Comparison of ENCODE assay signal across 11 cellular contexts in genomic region chr1:116540088-116540487, GRCh38. TPM values are rescaled to one million over a fixed set of nuclear protein-coding genes. Genes with fewer than 3 reads are reported as not detected.
DNase-seq lines count a peak whose midpoint lies in the region; ATAC-seq and TF ChIP-seq lines count a peak whose summit lies in the region.
"Had no signal": no experiment of that assay in that cellular context is flagged by ENCODE, and none has a peak within 500 bp of the region (broad histone marks: within the 10 kb centered on the region; RNA-seq: fewer than 3 reads in every experiment).

No MANE protein-coding gene starts in this region.

- H3K4me3 Mint-ChIP-seq in progenitor cell of endocrine pancreas (ENCODE audit: low read depth): no peak overlapping the region

- no peak for TF ChIP-seq CTCF in Loucy (conservative IDR thresholded peaks at IDR 0.05; ENCODE audit: low read length)
- TF ChIP-seq CTCF in esophagus squamous epithelium (IDR thresholded peaks at IDR 0.05): no peak
- no peak for TF ChIP-seq CTCF in progenitor cell of endocrine pancreas (IDR thresholded peaks at IDR 0.05; ENCODE audit: unreplicated experiment)

- H3K27ac Mint-ChIP-seq in progenitor cell of endocrine pancreas: no peak overlapping the region

- H3K4me1 Mint-ChIP-seq in progenitor cell of endocrine pancreas (ENCODE audit: low read depth): no peaks in the 10 kb centered on the region

- no peaks in the 10 kb centered on the region for H3K27me3 Mint-ChIP-seq in progenitor cell of endocrine pancreas

- no peak overlapping the region for H2AFZ ChIP-seq in Loucy (ENCODE audit: low read length)

- DNase-seq in kidney tubule cell (ENCODE audit: low spot score) (peak; percentile 32), esophagus squamous epithelium (lab: John Stamatoyannopoulos, UW) (no peak), progenitor cell of endocrine pancreas (ENCODE audit: low spot score, unreplicated experiment) (no peak), NCI-H1417 treated with DMSO at 0.1 percent for 48 hours (lab: John Stamatoyannopoulos, UW) (no peak)
- DNase-seq: brain microvascular endothelial cell, NCI-H1436, T1000 had no signal

- H3K27ac ChIP-seq in esophagus squamous epithelium: no peak overlapping the region
- H3K27ac ChIP-seq: brain microvascular endothelial cell had no signal

- intact Hi-C loops in esophagus squamous epithelium (cut with DNase I): no loop called here

- H3F3A ChIP-seq in Loucy (ENCODE audit: low read depth): no peaks in the 10 kb centered on the region

- H3K9me2 ChIP-seq in Loucy (replicated peaks; ENCODE audit: low read depth, low read length): no peaks in the 10 kb centered on the region

- H3K79me2 ChIP-seq in Loucy (ENCODE audit: insufficient read depth, low read length): peaks cover 5% of the 10 kb centered on the region; the same call in 1 of the 2 replicates

- ATAC-seq in GM18861 (IDR thresholded peaks at IDR 0.05; ENCODE audit: unreplicated experiment): peak; percentile 59
- ATAC-seq in GM21825 (IDR thresholded peaks at IDR 0.05; ENCODE audit: unreplicated experiment): peak; percentile 37
- ATAC-seq: sciatic nerve had no signal

- H3K4me1 ChIP-seq in Loucy (ENCODE audit: insufficient read depth, low read length, poor library complexity, severe bottlenecking) (peaks cover 19% of the 10 kb centered on the region), esophagus squamous epithelium (peaks cover 16 to 71% (median 19%) of the 10 kb centered on the region in 3 donors)

- H3K36me3 ChIP-seq in Loucy (ENCODE audit: insufficient read depth, low read length) (peaks cover 64% of the 10 kb centered on the region), esophagus squamous epithelium (peaks cover 0 to 72% (median 14%) of the 10 kb centered on the region in 3 donors)

- H4K20me1 ChIP-seq in Loucy (ENCODE audit: insufficient read depth, low read length, poor library complexity, severe bottlenecking): peaks cover 3% of the 10 kb centered on the region

- H3K9me3 ChIP-seq in Loucy (ENCODE audit: insufficient read depth, low read depth, low read length): no peaks in the 10 kb centered on the region
- H3K9me3 ChIP-seq in esophagus squamous epithelium: no peaks in the 10 kb centered on the region

- peaks cover 18% of the 10 kb centered on the region for H3K36me3 Mint-ChIP-seq in progenitor cell of endocrine pancreas (ENCODE audit: insufficient read depth)

- H3K4me2 ChIP-seq in Loucy (ENCODE audit: low read depth, low read length, poor library complexity, severe bottlenecking): peak overlapping the region; percentile 43

- H3K9ac ChIP-seq in Loucy (ENCODE audit: low read depth, low read length, poor library complexity, severe bottlenecking): no peak overlapping the region

- peaks cover 3% of the 10 kb centered on the region for H3K9me3 Mint-ChIP-seq in progenitor cell of endocrine pancreas (ENCODE audit: low read depth)

- TF ChIP-seq POLR2A in esophagus squamous epithelium (IDR thresholded peaks at IDR 0.05): no peak

- H3K4me3 ChIP-seq in Loucy (ENCODE audit: low read length, poor library complexity, severe bottlenecking): no peak overlapping the region
- H3K4me3 ChIP-seq in esophagus squamous epithelium: no peak overlapping the region

- H3K27me3 ChIP-seq in Loucy (ENCODE audit: insufficient read depth, low read length, poor library complexity, severe bottlenecking): no peaks in the 10 kb centered on the region
- H3K27me3 ChIP-seq in esophagus squamous epithelium: no peaks in the 10 kb centered on the region
- H3K27me3 ChIP-seq: brain microvascular endothelial cell had no signal

RNA-seq across cellular contexts. Expression of gene CD58, which starts 30.7 kb away (rescaled TPM):
- total RNA-seq in esophagus squamous epithelium (10 to 100 TPM; 19.4 to 54.4 (median 32.5) TPM), progenitor cell of endocrine pancreas (7.0 and 7.4 TPM in 2 replicates)
